In the genomic region with DNA sequence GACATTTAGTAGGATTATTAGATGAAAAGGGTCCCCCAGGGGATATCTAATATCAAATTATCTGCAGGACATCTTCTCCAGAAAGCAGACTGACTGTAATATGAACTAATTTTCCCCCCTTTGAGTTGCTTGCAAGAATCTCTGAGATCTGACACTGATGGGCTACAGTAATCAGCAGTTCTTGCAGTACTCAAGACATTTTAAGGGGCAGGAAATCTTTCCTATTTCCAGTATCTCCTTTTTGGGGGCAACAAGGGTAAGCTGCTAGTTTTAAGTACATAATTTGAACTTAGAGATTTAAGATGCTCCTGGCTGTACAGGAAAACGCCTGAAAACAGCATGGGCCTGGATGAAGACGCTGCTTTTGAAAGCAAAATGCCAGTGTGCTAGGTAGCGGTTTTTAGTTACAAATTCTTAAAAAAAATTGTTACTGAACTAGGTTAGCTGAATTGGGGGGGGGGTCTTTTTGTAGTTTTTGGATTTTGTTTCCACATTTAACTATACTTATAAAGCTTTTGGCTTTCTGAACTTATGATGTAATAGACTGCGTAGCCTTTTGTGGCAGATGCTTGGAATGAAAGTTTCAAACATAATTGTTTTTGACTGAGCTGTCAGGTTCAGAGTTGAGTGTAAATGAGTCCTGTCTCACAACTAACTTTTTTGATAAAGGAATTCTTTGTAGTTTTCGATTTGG, we compare ENCODE assay signal across 10 cellular contexts. TPM values are rescaled to one million over a fixed set of nuclear protein-coding genes. Genes with fewer than 3 reads are reported as not detected.
DNase-seq lines count a peak whose midpoint lies in the region; ATAC-seq, FAIRE-seq and TF ChIP-seq lines count a peak whose summit lies in the region.
"Had no signal": no experiment of that assay in that cellular context is flagged by ENCODE, and none has a peak within 500 bp of the region (broad histone marks: within the 10 kb centered on the region; RNA-seq: fewer than 3 reads in every experiment).

No MANE protein-coding gene starts in this region.

- peak overlapping the region; percentile 94 for H3K4me3 Mint-ChIP-seq in nephron progenitor cell

- TF ChIP-seq CTCF in AG04449 (IDR thresholded peaks at IDR 0.05; ENCODE audit: insufficient read depth, low read length, missing control alignments) (no peak), MM.1S (IDR thresholded peaks at IDR 0.05; ENCODE audit: low read length) (no peak), nephron progenitor cell (IDR thresholded peaks at IDR 0.05) (no peak), pancreas (IDR thresholded peaks at IDR 0.05) (no peak)

- H3K36me3 Mint-ChIP-seq in nephron progenitor cell (ENCODE audit: low read depth) = peaks cover 5% of the 10 kb centered on the region

- H4K20me1 ChIP-seq in MM.1S (ENCODE audit: insufficient read depth, low read length) = no peaks in the 10 kb centered on the region

- no peak for ATAC-seq in pancreas
- no peak for ATAC-seq in HG02571 (IDR thresholded peaks at IDR 0.05; ENCODE audit: unreplicated experiment)
- no peak for ATAC-seq in GM18873 (IDR thresholded peaks at IDR 0.05; ENCODE audit: low FRiP score, unreplicated experiment)

- peaks cover 57% of the 10 kb centered on the region for H3K4me1 Mint-ChIP-seq in nephron progenitor cell

- H3K27ac Mint-ChIP-seq in nephron progenitor cell = no peak overlapping the region

- peaks cover 4% of the 10 kb centered on the region; the same call in 1 of the 2 replicates for H3F3A ChIP-seq in MM.1S (ENCODE audit: insufficient read depth, low read length)

- CTCF ChIA-PET in AG04449 (lab: Yijun Ruan, JAX) = interaction anchor here (0.7 to 3.7 kb wide), 7 partner anchors 8 to 371 kb away, joined by 3 to 28 read pairs (median 5); no protein-coding TSS in a partner anchor

- H2AFZ ChIP-seq in MM.1S (ENCODE audit: low read length) = no peak overlapping the region

- no peaks in the 10 kb centered on the region for H3K9me2 ChIP-seq in MM.1S (replicated peaks; ENCODE audit: insufficient read depth, low read length)

- no peaks in the 10 kb centered on the region for H3K9me3 ChIP-seq in MM.1S (replicated peaks; ENCODE audit: insufficient read depth, low read length)
- H3K9me3 ChIP-seq in pancreas = no peaks in the 10 kb centered on the region

- FAIRE-seq in pancreas (lab: Jason Lieb, UNC) (no peak), HTR-8/SVneo (lab: Jason Lieb, UNC) (no peak)

- H3K9me3 Mint-ChIP-seq in nephron progenitor cell = no peaks in the 10 kb centered on the region

- H3K27me3 ChIP-seq in MM.1S (replicated peaks; ENCODE audit: insufficient read depth, low read length) (no peaks in the 10 kb centered on the region), pancreas (no peaks in the 10 kb centered on the region)

- DNase-seq in AG04449 (ENCODE audit: low read depth, low spot score) (no peak), MM.1S (no peak), dermis blood vessel endothelial cell (peak; percentile 30), nephron progenitor cell (no peak), pancreas (no peak), HTR-8/SVneo (ENCODE audit: insufficient read length, low spot score) (no peak)
- DNase-seq: activated naive CD4-positive, alpha-beta T cell treated with anti-CD3 and anti-CD28 coated beads, Interleukin-2, amount 50 U/mL, for 16 hours; NCI-H2029 treated with DMSO at 0.1 percent for 48 hours had no signal

- H3K27me3 Mint-ChIP-seq in nephron progenitor cell (ENCODE audit: low read depth, poor library complexity) = no peaks in the 10 kb centered on the region

- peak overlapping the region; percentile 65 for H3K4me2 ChIP-seq in MM.1S (ENCODE audit: low read depth, low read length)

- WGBS in pancreas, 2 donors = 62 to 73% methylated on average over 5 of the region's 5 CpGs

- POLR2A ChIA-PET in AG04449 (lab: Yijun Ruan, JAX) = interaction anchor here (0.6 to 3.2 kb wide), 5 partner anchors 53 to 108 kb away, joined by 3 to 14 read pairs (median 5); no protein-coding TSS in a partner anchor

- intact Hi-C loops in pancreas (cut with DNase I) = no loop called here

- H3K4me1 ChIP-seq in MM.1S (ENCODE audit: low read length) (peaks cover 4% of the 10 kb centered on the region; the same call in 1 of the 2 replicates), pancreas (peaks cover 0 to 12% (median 4%) of the 10 kb centered on the region in 3 donors)

- H3K36me3 ChIP-seq in MM.1S (replicated peaks; ENCODE audit: insufficient read depth, low read length) (no peaks in the 10 kb centered on the region), pancreas (no peaks in the 10 kb centered on the region)

- no peak overlapping the region; the same call in 1 of the 2 replicates for H3K9ac ChIP-seq in MM.1S (ENCODE audit: low read length)

- no peak overlapping the region for H3K27ac ChIP-seq in MM.1S (ENCODE audit: low read length)
- peak overlapping the region in 1 of 4 donors; percentile 1 for H3K27ac ChIP-seq in pancreas

- H3K79me2 ChIP-seq in MM.1S (ENCODE audit: low read length) = peaks cover 80% of the 10 kb centered on the region

- H3K4me3 ChIP-seq in AG04449 (ENCODE audit: low read depth, low read length) = peak overlapping the region; percentile 83
- peak overlapping the region; percentile 84 for H3K4me3 ChIP-seq in MM.1S (ENCODE audit: low read length)
- H3K4me3 ChIP-seq in pancreas = peak overlapping the region in 1 of 4 donors; percentile 93

RNA-seq across cellular contexts. Expression of a gene that starts 2.3 kb away (rescaled TPM):
- total RNA-seq in dermis blood vessel endothelial cell (125 and 228 TPM in 2 replicates), pancreas (10 to 100 TPM in 1 of 6 donors, 1 to 10 TPM in 5; 2.9 to 20.3 (median 7.1) TPM)
- 1 to 10 TPM; 2.8 to 3.5 TPM for polyA plus RNA-seq in pancreas
